ENCODE assay signal across 1 cellular context in genomic region chr18:23977709-23978483, GRCh38.
TF ChIP-seq lines count a peak whose summit lies in the region.

No MANE protein-coding gene starts in this region.

TF ChIP-seq in GM23338, 12 proteins besides CTCF, POLR2A, EP300 and RAD21 (continued from another document):
- TF ChIP-seq ZNF462 (CRISPR knock-in tag; IDR thresholded peaks at IDR 0.05) (no peak), EZH2phosphoT487 (IDR thresholded peaks at IDR 0.05; ENCODE audit: unreplicated experiment) (no peak), EZH2 (IDR thresholded peaks at IDR 0.05; ENCODE audit: low read depth, unreplicated experiment) (no peak), POLR2AphosphoS5 (IDR thresholded peaks at IDR 0.05; ENCODE audit: low read depth) (no peak), ETS1 (IDR thresholded peaks at IDR 0.05) (no peak), REST (IDR thresholded peaks at IDR 0.05; ENCODE audit: unreplicated experiment) (no peak), NANOG (IDR thresholded peaks at IDR 0.05; ENCODE audit: borderline replicate concordance) (no peak), STAT1 (IDR thresholded peaks at IDR 0.05; ENCODE audit: unreplicated experiment) (no peak), CREB1 (CRISPR knock-in tag; IDR thresholded peaks at IDR 0.05; ENCODE audit: low read depth) (no peak)
